15 cellular contexts compared by ENCODE assay signal in genomic region chr17:57990037-57990436, GRCh38. TPM values are rescaled to one million over a fixed set of nuclear protein-coding genes. Genes with fewer than 3 reads are reported as not detected.
DNase-seq lines count a peak whose midpoint lies in the region; ATAC-seq, FAIRE-seq and TF ChIP-seq lines count a peak whose summit lies in the region.
"Had no signal": no experiment of that assay in that cellular context is flagged by ENCODE, and none has a peak within 500 bp of the region (broad histone marks: within the 10 kb centered on the region; RNA-seq: fewer than 3 reads in every experiment).

No MANE protein-coding gene starts in this region.

- H3K4me3 ChIP-seq in Caco-2 (ENCODE audit: low read depth, low read length), result no peak overlapping the region
- H3K4me3 ChIP-seq in K562, result no peak overlapping the region
- H3K4me3 ChIP-seq: coronary artery, upper lobe of left lung had no signal

- H3K4me1 ChIP-seq in Caco-2 (peaks cover 59% of the 10 kb centered on the region), K562 (replicated peaks in 1 of 2; ENCODE audit: control insufficient read depth in 2 of 2, insufficient read depth in 2 of 2, low read length in 2 of 2) (peaks cover 14 to 52% of the 10 kb centered on the region in 2 experiments; a peak in 4 of 5 replicates)

- H3K9me1 ChIP-seq in K562 (ENCODE audit: control insufficient read depth, insufficient read depth, low read length), result no peaks in the 10 kb centered on the region

- DNase-seq in T-helper 1 cell, result no peak
- no peak for DNase-seq in Caco-2
- DNase-seq in K562 (ENCODE audit: extremely low read depth in 1 of 4, low spot score in 3 of 4), result no peak
- no peak for DNase-seq in natural killer cell treated with Interleukin-12 subunit alpha and Interleukin-12 subunit beta and Interleukin-15 and Interleukin-18, amount 100 ng/mL, for 72 hours (ENCODE audit: low spot score)
- no peak for DNase-seq in stimulated activated CD4-positive, alpha-beta T cell treated with anti-CD3 and anti-CD28 coated beads, Interleukin-2, amount 100 ng/mL, for 24 hours
- no peak for DNase-seq in hippocampal formation (lab: John Stamatoyannopoulos, UW)
- DNase-seq: 8988T; activated CD4-positive, alpha-beta T cell treated with anti-CD3 and anti-CD28 coated beads for 48 hours; NCI-H1048; NCI-H2227 treated with DMSO at 0.1 percent for 48 hours; upper lobe of left lung had no signal

- no peak for TF ChIP-seq RAD21 in K562 (CRISPR knock-in tag; conservative IDR thresholded peaks at IDR 0.05 in 1 of 2, IDR thresholded peaks at IDR 0.05 in 1 of 2)

- intact Hi-C loops in Caco-2 (cut with micrococcal nuclease; ENCODE audit: unreplicated experiment), result no loop called here
- intact Hi-C loops in K562 (cut with micrococcal nuclease), result no loop called here

- peak overlapping the region; percentile 46 for H3K4me3 Mint-ChIP-seq in T-helper 1 cell treated with Interleukin-12 subunit alpha and Interleukin-12 subunit beta and Interleukin-4 antibody, amounts not matched to agents 30 μg/mL and 1 μg/mL, for 36 hours
- peak overlapping the region; percentile 97 for H3K4me3 Mint-ChIP-seq in Caco-2 (ENCODE audit: unreplicated experiment)
- H3K4me3 Mint-ChIP-seq in natural killer cell treated with Interleukin-12 subunit alpha and Interleukin-12 subunit beta and Interleukin-15 and Interleukin-18, amount 100 ng/mL, for 72 hours, result peak overlapping the region; percentile 89

- no peaks in the 10 kb centered on the region for H3K36me3 ChIP-seq in Caco-2 (ENCODE audit: control insufficient read depth, insufficient read depth, low read length)
- H3K36me3 ChIP-seq in K562 (ENCODE audit: control insufficient read depth, insufficient read depth, low read length), result peaks cover 5% of the 10 kb centered on the region; the same call in 2 of the 3 replicates
- H3K36me3 ChIP-seq: upper lobe of left lung had no signal

- BruUV-seq in Caco-2 (replicated peaks; lab: Mats Ljungman, UMichigan) (no TSS peak), K562 (replicated peaks; lab: Mats Ljungman, UMichigan) (no TSS peak)

- WGBS in K562 (ENCODE audit: insufficient coverage, low coverage, missing lambda C conversion rate), result 79% methylated on average over 2 of the region's 2 CpGs

- H3K9ac ChIP-seq in K562 (ENCODE audit: insufficient read depth in 1 of 2, low read depth in 2 of 2, low read length in 2 of 2), result no peak overlapping the region

- no peaks in the 10 kb centered on the region for H3K27me3 Mint-ChIP-seq in T-helper 1 cell treated with Interleukin-12 subunit alpha and Interleukin-12 subunit beta and Interleukin-4 antibody, amounts not matched to agents 30 μg/mL and 1 μg/mL, for 36 hours (ENCODE audit: low read depth)
- no peaks in the 10 kb centered on the region for H3K27me3 Mint-ChIP-seq in Caco-2 (ENCODE audit: insufficient read depth, unreplicated experiment)
- H3K27me3 Mint-ChIP-seq in natural killer cell treated with Interleukin-12 subunit alpha and Interleukin-12 subunit beta and Interleukin-15 and Interleukin-18, amount 100 ng/mL, for 72 hours, result no peaks in the 10 kb centered on the region

- no peak for TF ChIP-seq CTCF in Caco-2 (IDR thresholded peaks at IDR 0.05; ENCODE audit: insufficient read depth in 1 of 2, low read depth in 1 of 2, low read length in 1 of 2, severe bottlenecking in 1 of 2, unreplicated experiment in 1 of 2)
- TF ChIP-seq CTCF in K562 (IDR thresholded peaks at IDR 0.05 in 2 of 3, conservative IDR thresholded peaks at IDR 0.05 in 1 of 3; ENCODE audit: insufficient read depth in 2 of 3, low read depth in 1 of 3, low read length in 3 of 3), result no peak

- CTCF ChIA-PET in Caco-2 (lab: Charles Lee) (interaction anchor here (0.8 to 3.1 kb wide), 4 partner anchors 9 to 132 kb away, joined by 4 to 17 read pairs (median 4); no protein-coding TSS in a partner anchor), K562 (lab: Yijun Ruan, JAX; ENCODE audit: low intra/inter-chr PET ratio) (no interaction called here)

- POLR2A ChIA-PET in Caco-2 (lab: Charles Lee), result interaction anchor here (0.6 kb wide), 1 partner anchor 9 kb away, joined by 3 read pairs; no protein-coding TSS in a partner anchor
- POLR2A ChIA-PET in K562 (lab: Yijun Ruan, JAX), result interaction anchor here (0.6 to 3.9 kb wide), 11 partner anchors 9 to 139 kb away, joined by 3 to 30 read pairs (median 4); partner anchors contain the start of gene SRSF1

- H3K36me3 Mint-ChIP-seq in T-helper 1 cell treated with Interleukin-12 subunit alpha and Interleukin-12 subunit beta and Interleukin-4 antibody, amounts not matched to agents 30 μg/mL and 1 μg/mL, for 36 hours (ENCODE audit: low read depth), result peaks cover 15% of the 10 kb centered on the region
- peaks cover 68% of the 10 kb centered on the region for H3K36me3 Mint-ChIP-seq in Caco-2 (ENCODE audit: insufficient read depth, unreplicated experiment)
- no peaks in the 10 kb centered on the region for H3K36me3 Mint-ChIP-seq in natural killer cell treated with Interleukin-12 subunit alpha and Interleukin-12 subunit beta and Interleukin-15 and Interleukin-18, amount 100 ng/mL, for 72 hours

- H3K9me3 ChIP-seq in Caco-2 (no peaks in the 10 kb centered on the region), K562 (replicated peaks; ENCODE audit: control insufficient read depth, insufficient read depth, low read depth, low read length) (no peaks in the 10 kb centered on the region)
- H3K9me3 ChIP-seq: upper lobe of left lung had no signal

- no peak for ATAC-seq in K562
- no peak for ATAC-seq in natural killer cell treated with Interleukin-12 subunit alpha and Interleukin-12 subunit beta and Interleukin-15 and Interleukin-18, amount 100 ng/mL, for 72 hours
- no peak for ATAC-seq in GM21576 (IDR thresholded peaks at IDR 0.05; ENCODE audit: unreplicated experiment)

- no peak overlapping the region for H3K4me2 ChIP-seq in K562 (ENCODE audit: insufficient read depth, low read length)

- H3K79me2 ChIP-seq in K562 (ENCODE audit: control insufficient read depth, insufficient read depth, low read length), result peaks cover 27% of the 10 kb centered on the region

- H4K20me1 ChIP-seq in K562 (replicated peaks; ENCODE audit: control insufficient read depth, insufficient read depth, low read length), result no peaks in the 10 kb centered on the region; the same call in 1 of the 2 replicates

- no peak for TF ChIP-seq EP300 in K562 (IDR thresholded peaks at IDR 0.05; ENCODE audit: low read length)

- H3K27ac ChIP-seq in K562 (ENCODE audit: extremely low read depth, low read depth, low read length), result no peak overlapping the region

- H3K4me1 Mint-ChIP-seq in T-helper 1 cell treated with Interleukin-12 subunit alpha and Interleukin-12 subunit beta and Interleukin-4 antibody, amounts not matched to agents 30 μg/mL and 1 μg/mL, for 36 hours (ENCODE audit: low read depth), result peaks cover 40% of the 10 kb centered on the region
- H3K4me1 Mint-ChIP-seq in Caco-2 (ENCODE audit: low read depth, unreplicated experiment), result peaks cover 46% of the 10 kb centered on the region
- peaks cover 44 to 46% of the 10 kb centered on the region in 2 donors for H3K4me1 Mint-ChIP-seq in natural killer cell treated with Interleukin-12 subunit alpha and Interleukin-12 subunit beta and Interleukin-15 and Interleukin-18, amount 100 ng/mL, for 72 hours (ENCODE audit: low read depth in 2 of 2)

- H2AFZ ChIP-seq in K562 (ENCODE audit: low read depth, low read length), result no peak overlapping the region

- peak overlapping the region; percentile 50 for H3K27ac Mint-ChIP-seq in T-helper 1 cell treated with Interleukin-12 subunit alpha and Interleukin-12 subunit beta and Interleukin-4 antibody, amounts not matched to agents 30 μg/mL and 1 μg/mL, for 36 hours
- peak overlapping the region; percentile 88 for H3K27ac Mint-ChIP-seq in Caco-2 (ENCODE audit: unreplicated experiment)
- H3K27ac Mint-ChIP-seq in natural killer cell treated with Interleukin-12 subunit alpha and Interleukin-12 subunit beta and Interleukin-15 and Interleukin-18, amount 100 ng/mL, for 72 hours, result peak overlapping the region; percentile 86 to 95

- H3K9me3 Mint-ChIP-seq in T-helper 1 cell treated with Interleukin-12 subunit alpha and Interleukin-12 subunit beta and Interleukin-4 antibody, amounts not matched to agents 30 μg/mL and 1 μg/mL, for 36 hours, result no peaks in the 10 kb centered on the region
- H3K9me3 Mint-ChIP-seq in Caco-2 (ENCODE audit: unreplicated experiment), result no peaks in the 10 kb centered on the region
- H3K9me3 Mint-ChIP-seq in natural killer cell treated with Interleukin-12 subunit alpha and Interleukin-12 subunit beta and Interleukin-15 and Interleukin-18, amount 100 ng/mL, for 72 hours, result no peaks in the 10 kb centered on the region

- TF ChIP-seq POLR2A in K562 (conservative IDR thresholded peaks at IDR 0.05), result no peak

- in situ Hi-C loops in K562 (cut with MboI), result no loop called here

- H3K27me3 ChIP-seq in Caco-2 (replicated peaks; ENCODE audit: control insufficient read depth, insufficient read depth, low read length), result no peaks in the 10 kb centered on the region
- H3K27me3 ChIP-seq in K562 (ENCODE audit: control insufficient read depth in 2 of 2, insufficient read depth in 2 of 2, low read length in 2 of 2), result no peaks in the 10 kb centered on the region
- H3K27me3 ChIP-seq: upper lobe of left lung had no signal

- FAIRE-seq in K562 (lab: Jason Lieb, UNC), result peak; percentile 46
- FAIRE-seq: islet of Langerhans had no signal

RNA-seq across cellular contexts. Expression of gene VEZF1, which starts 2.0 kb away (rescaled TPM):
- total RNA-seq in Caco-2 (2022) (52.1 and 54.9 TPM in 2 replicates), K562 (2014; rRNA removed) (17.8 and 19.3 TPM in 2 replicates), K562 (2014; rRNA removed; fragmentation: Illumina TruSeq; extraction: Trizol) (25.9 and 26.2 TPM in 2 replicates), K562 (2015; rRNA removed; fragmentation: Illumina TruSeq; extraction: Trizol) (26.2 and 26.8 TPM in 2 replicates), K562 (2021) (24.6 and 25.7 TPM in 2 replicates)
- total RNA-seq in K562 (2011; cell fraction: chromatin; rRNA removed; ENCODE audit: low replicate concordance), result 10.2 and 22.1 TPM in 2 replicates
- total RNA-seq in K562 (2011; cell fraction: nucleolus; rRNA removed), result 8.3 and 9.2 TPM in 2 replicates
- 13.8 and 21.1 TPM in 2 replicates for total RNA-seq in K562 (2011; cell fraction: nucleoplasm; rRNA removed)
- polyA plus RNA-seq in K562 (2011; rRNA removed) (18.2 and 22.1 TPM in 2 replicates), K562 (2014; fragmentation: Illumina TruSeq; extraction: Trizol) (28.3 and 33.4 TPM in 2 replicates), K562 (2014; fragmentation: Nextera tagmentation; extraction: Ambion mirVana) (1 to 10 TPM; 9.5 to 9.8 TPM), K562 (2014; rRNA removed) (12.3 and 15.5 TPM in 2 replicates)
- polyA plus RNA-seq in K562 (2011; cell fraction: cytosol; rRNA removed), result 14.7 and 15.8 TPM in 2 replicates
- polyA plus RNA-seq in K562 (2011; cell fraction: nucleus; rRNA removed), result 25.7 and 26.0 TPM in 2 replicates
- 21.9 and 25.5 TPM in 2 replicates for polyA plus RNA-seq in K562 (2012)
- polyA minus RNA-seq in K562 (2011; rRNA and poly(A)+ RNA removed), result 31.2 and 40.2 TPM in 2 replicates
- polyA minus RNA-seq in K562 (2011; cell fraction: cytosol; rRNA and poly(A)+ RNA removed), result 18.1 and 19.2 TPM in 2 replicates
- 14.0 and 18.0 TPM in 2 replicates for polyA minus RNA-seq in K562 (2011; cell fraction: nucleus; rRNA and poly(A)+ RNA removed)
- total RNA-seq in natural killer cell treated with Interleukin-12 subunit alpha and Interleukin-12 subunit beta and Interleukin-15 and Interleukin-18, amount 100 ng/mL, for 72 hours, result 10 to 100 TPM; 29.1 to 31.8 TPM

RNA-seq across cellular contexts. Expression of gene SRSF1, which starts 17.0 kb away (rescaled TPM):
- 308 and 325 TPM in 2 replicates for total RNA-seq in Caco-2 (2022)
- total RNA-seq in K562 (2011; cell fraction: chromatin; rRNA removed; ENCODE audit: low replicate concordance), result 786 and 1,134 TPM in 2 replicates
- 478 and 544 TPM in 2 replicates for total RNA-seq in K562 (2011; cell fraction: nucleolus; rRNA removed)
- total RNA-seq in K562 (2011; cell fraction: nucleoplasm; rRNA removed), result 429 and 506 TPM in 2 replicates
- 434 and 460 TPM in 2 replicates for total RNA-seq in K562 (2014; rRNA removed)
- total RNA-seq in K562 (2014; rRNA removed; fragmentation: Illumina TruSeq; extraction: Trizol), result 485 and 507 TPM in 2 replicates
- 538 and 559 TPM in 2 replicates for total RNA-seq in K562 (2015; rRNA removed; fragmentation: Illumina TruSeq; extraction: Trizol)
- 384 and 442 TPM in 2 replicates for total RNA-seq in K562 (2021)
- polyA plus RNA-seq in K562 (2011; rRNA removed), result 318 and 470 TPM in 2 replicates
- 194 and 299 TPM in 2 replicates for polyA plus RNA-seq in K562 (2011; cell fraction: cytosol; rRNA removed)
- polyA plus RNA-seq in K562 (2011; cell fraction: nucleus; rRNA removed), result 1,337 and 1,529 TPM in 2 replicates
- polyA plus RNA-seq in K562 (2012), result 195 and 557 TPM in 2 replicates
- polyA plus RNA-seq in K562 (2014; fragmentation: Illumina TruSeq; extraction: Trizol), result 380 and 384 TPM in 2 replicates
- polyA plus RNA-seq in K562 (2014; fragmentation: Nextera tagmentation; extraction: Ambion mirVana), result 10 to 100 TPM; 77.8 to 98.4 TPM
- 425 and 475 TPM in 2 replicates for polyA plus RNA-seq in K562 (2014; rRNA removed)
- 523 and 643 TPM in 2 replicates for polyA minus RNA-seq in K562 (2011; rRNA and poly(A)+ RNA removed)
- 235 and 297 TPM in 2 replicates for polyA minus RNA-seq in K562 (2011; cell fraction: cytosol; rRNA and poly(A)+ RNA removed)
- 514 and 680 TPM in 2 replicates for polyA minus RNA-seq in K562 (2011; cell fraction: nucleus; rRNA and poly(A)+ RNA removed)
- total RNA-seq in natural killer cell treated with Interleukin-12 subunit alpha and Interleukin-12 subunit beta and Interleukin-15 and Interleukin-18, amount 100 ng/mL, for 72 hours, result 100 to 1,000 TPM; 327 to 426 TPM

RNA-seq across cellular contexts. Expression of gene CUEDC1, which starts 34.8 kb away (rescaled TPM):
- total RNA-seq in Caco-2 (2022) (27.5 TPM in 2 replicates), K562 (2014; rRNA removed) (0.33 and 1.5 TPM in 2 replicates), K562 (2014; rRNA removed; fragmentation: Illumina TruSeq; extraction: Trizol) (0.64 and 0.65 TPM in 2 replicates), K562 (2015; rRNA removed; fragmentation: Illumina TruSeq; extraction: Trizol) (0.62 and 0.94 TPM in 2 replicates), K562 (2021) (1.0 and 2.5 TPM in 2 replicates)
- total RNA-seq in K562 (2011; cell fraction: chromatin; rRNA removed; ENCODE audit: low replicate concordance), result 3.9 and 5.6 TPM in 2 replicates
- 3.2 and 5.3 TPM in 2 replicates for total RNA-seq in K562 (2011; cell fraction: nucleolus; rRNA removed)
- total RNA-seq in K562 (2011; cell fraction: nucleoplasm; rRNA removed), result 2.2 and 2.3 TPM in 2 replicates
- polyA plus RNA-seq in K562 (2011; rRNA removed) (1.7 and 2.0 TPM in 2 replicates), K562 (2014; fragmentation: Illumina TruSeq; extraction: Trizol) (1.5 and 1.7 TPM in 2 replicates), K562 (2014; fragmentation: Nextera tagmentation; extraction: Ambion mirVana) (under 1 TPM in 1 of 2 experiments, not detected in 1; 0.20 TPM), K562 (2014; rRNA removed) (2.5 and 4.1 TPM in 2 replicates)
- polyA plus RNA-seq in K562 (2011; cell fraction: cytosol; rRNA removed), result 1.6 and 1.8 TPM in 2 replicates
- polyA plus RNA-seq in K562 (2011; cell fraction: nucleus; rRNA removed), result 4.7 and 9.4 TPM in 2 replicates
- polyA plus RNA-seq in K562 (2012), result 0.42 and 2.3 TPM in 2 replicates
- 0.75 and 1.4 TPM in 2 replicates for polyA minus RNA-seq in K562 (2011; rRNA and poly(A)+ RNA removed)
- polyA minus RNA-seq in K562 (2011; cell fraction: cytosol; rRNA and poly(A)+ RNA removed), result 1.5 and 2.1 TPM in 2 replicates
- 1.6 and 1.7 TPM in 2 replicates for polyA minus RNA-seq in K562 (2011; cell fraction: nucleus; rRNA and poly(A)+ RNA removed)
- total RNA-seq in natural killer cell treated with Interleukin-12 subunit alpha and Interleukin-12 subunit beta and Interleukin-15 and Interleukin-18, amount 100 ng/mL, for 72 hours, result under 1 TPM in 1 of 2 donors, not detected in 1; 0.19 TPM

Comparison
In these comparisons a context has a peak if more than half of its experiments do, and no peak if none do; other contexts are left out.
1. H3K4me3 Mint-ChIP-seq: peak in every context shown above with its lines; median percentile 97 in Caco-2; 89 in natural killer cell treated with Interleukin-12 subunit alpha and Interleukin-12 subunit beta and Interleukin-15 and Interleukin-18, amount 100 ng/mL, for 72 hours; 46 in T-helper 1 cell treated with Interleukin-12 subunit alpha and Interleukin-12 subunit beta and Interleukin-4 antibody, amounts not matched to agents 30 μg/mL and 1 μg/mL, for 36 hours.